In the genomic region with DNA sequence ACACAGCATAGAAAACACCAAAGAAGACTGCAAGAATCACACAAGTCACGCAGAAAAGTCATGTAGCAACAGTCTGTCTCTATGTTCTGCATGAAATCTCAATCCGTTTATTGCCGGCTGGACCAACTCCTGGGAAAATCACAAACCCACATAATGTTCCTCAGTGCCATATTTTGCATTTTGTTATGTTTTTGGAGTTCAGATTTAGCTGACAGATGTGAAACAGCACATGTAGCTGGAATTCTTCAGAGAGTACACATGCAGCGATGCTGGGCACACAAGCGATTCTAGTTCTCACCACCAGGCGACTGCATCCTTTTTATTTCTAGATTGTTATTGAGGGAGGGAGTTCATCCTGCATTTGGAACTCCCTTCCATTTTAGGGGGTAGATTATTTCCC, we compare ENCODE assay signal across 11 cellular contexts.
DNase-seq lines count a peak whose midpoint lies in the region; ATAC-seq and TF ChIP-seq lines count a peak whose summit lies in the region.
"Had no signal": no experiment of that assay in that cellular context is flagged by ENCODE, and none has a peak within 500 bp of the region (broad histone marks: within the 10 kb centered on the region; RNA-seq: fewer than 3 reads in every experiment).

No MANE protein-coding gene starts in this region.

- peaks cover 10% of the 10 kb centered on the region for H3K27me3 Mint-ChIP-seq in stimulated activated memory B cell treated with anti-CD40 and anti-IgM and Interleukin-4, amounts not matched to agents 10 μg/mL and 1 μg/mL and 100 μg/mL, for 72 hours

- H3K4me3 ChIP-seq in cardiac fibroblast (replicated peaks in 1 of 2; ENCODE audit: low read depth in 2 of 2, low read length in 2 of 2), result no peak overlapping the region
- H3K4me3 ChIP-seq: gastroesophageal sphincter, SJSA1 had no signal

- ATAC-seq in HG03103 (IDR thresholded peaks at IDR 0.05; ENCODE audit: low read depth, unreplicated experiment) (peak; percentile 57), GM18517 (IDR thresholded peaks at IDR 0.05; ENCODE audit: unreplicated experiment) (no peak)
- no peak for ATAC-seq in stimulated activated memory B cell treated with anti-CD40 and anti-IgM and Interleukin-4, amounts not matched to agents 10 μg/mL and 1 μg/mL and 100 μg/mL, for 72 hours
- ATAC-seq: gastroesophageal sphincter had no signal

- no peaks in the 10 kb centered on the region for H3K9me3 Mint-ChIP-seq in stimulated activated memory B cell treated with anti-CD40 and anti-IgM and Interleukin-4, amounts not matched to agents 10 μg/mL and 1 μg/mL and 100 μg/mL, for 72 hours

- H3K27ac Mint-ChIP-seq in stimulated activated memory B cell treated with anti-CD40 and anti-IgM and Interleukin-4, amounts not matched to agents 10 μg/mL and 1 μg/mL and 100 μg/mL, for 72 hours, result no peak overlapping the region

- H3K36me3 Mint-ChIP-seq in stimulated activated memory B cell treated with anti-CD40 and anti-IgM and Interleukin-4, amounts not matched to agents 10 μg/mL and 1 μg/mL and 100 μg/mL, for 72 hours, result no peaks in the 10 kb centered on the region

- DNase-seq in AG09319 (ENCODE audit: extremely low read depth, low read depth) (no peak), cardiac fibroblast (ENCODE audit: low read depth in 2 of 2) (peak in 1 of 2 donors; percentile 2), midbrain (lab: John Stamatoyannopoulos, UW) (peak; percentile 39), hepatic stellate cell (ENCODE audit: low spot score) (no peak), kidney tubule cell (ENCODE audit: low spot score) (no peak)
- DNase-seq: NCI-H1930 had no signal

- TF ChIP-seq CTCF in AG09319 (IDR thresholded peaks at IDR 0.05; ENCODE audit: low read depth, low read length) (peak; percentile 31), cardiac fibroblast (IDR thresholded peaks at IDR 0.05; ENCODE audit: low read depth, low read length) (peak; percentile 35)

- no peak overlapping the region for H3K4me3 Mint-ChIP-seq in stimulated activated memory B cell treated with anti-CD40 and anti-IgM and Interleukin-4, amounts not matched to agents 10 μg/mL and 1 μg/mL and 100 μg/mL, for 72 hours

- no peaks in the 10 kb centered on the region for H3K4me1 Mint-ChIP-seq in stimulated activated memory B cell treated with anti-CD40 and anti-IgM and Interleukin-4, amounts not matched to agents 10 μg/mL and 1 μg/mL and 100 μg/mL, for 72 hours
